25 cellular contexts compared by ENCODE assay signal in the genomic region with DNA sequence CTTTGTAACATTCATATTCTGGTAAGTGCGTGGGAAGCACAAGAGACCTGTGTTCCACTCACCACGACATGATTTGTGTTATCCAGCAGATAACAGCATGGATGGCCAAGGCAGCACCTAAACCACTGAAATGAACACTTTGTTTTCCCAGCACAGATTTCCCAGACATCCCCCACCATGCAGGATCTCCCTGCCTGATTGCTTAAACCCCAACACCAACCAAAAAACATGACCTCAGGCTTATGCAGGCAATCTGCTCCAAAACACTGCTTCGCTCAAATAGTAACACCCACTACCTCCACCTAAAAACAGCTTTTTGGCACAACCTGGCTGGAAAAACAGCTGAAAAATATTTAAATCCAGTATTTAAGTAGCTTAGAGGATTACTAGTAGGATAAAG.
"Had no signal": no experiment of that assay in that cellular context is flagged by ENCODE, and none has a peak within 500 bp of the region (broad histone marks: within the 10 kb centered on the region; RNA-seq: fewer than 3 reads in every experiment).

No MANE protein-coding gene starts in this region.

- H3K27ac ChIP-seq: body of pancreas, cardiac muscle cell, coronary artery, dorsolateral prefrontal cortex, ovary, psoas muscle, spleen, tibial nerve had no signal

- DNase-seq: activated CD4-positive, alpha-beta T cell treated with anti-CD3 and anti-CD28 coated beads for 36 hours; activated CD4-positive, alpha-beta T cell treated with anti-CD3 and anti-CD28 coated beads, Interleukin-2, amount 50 U/mL, for 4 hours; activated CD4-positive, CD25-positive, alpha-beta regulatory T cell; activated naive CD4-positive, alpha-beta T cell treated with Interleukin-2 at 50 U/mL for 16 hours; activated T-cell treated with anti-CD3 and anti-CD28 coated beads for 4 hours; activated T-cell treated with anti-CD3 and anti-CD28 coated beads, Interleukin-2, amount 50 U/mL, for 72 hours; aorta; body of pancreas; dorsolateral prefrontal cortex; effector memory CD4-positive, alpha-beta T cell; head of caudate nucleus; hypothalamus; mesendoderm; ovary; psoas muscle; spleen; stimulated activated CD4-positive, alpha-beta T cell treated with anti-CD3 and anti-CD28 coated beads, Interleukin-2, amount 100 ng/mL, for 48 hours; stimulated activated naive CD4-positive, alpha-beta T cell treated with Interleukin-2 at 50 U/mL for 16 hours; T-helper 1 cell had no signal

- H3K9me3 ChIP-seq: body of pancreas, ovary, psoas muscle, right atrium auricular region, spleen, tibial nerve had no signal

- H3K4me3 ChIP-seq: body of pancreas, cardiac muscle cell, coronary artery, dorsolateral prefrontal cortex, lung, ovary, psoas muscle, right atrium auricular region, spleen, tibial nerve had no signal

- H3K27me3 ChIP-seq: body of pancreas, cardiac muscle cell, ovary, right atrium auricular region, spleen, tibial nerve had no signal

- H3K4me1 ChIP-seq: body of pancreas, psoas muscle, right atrium auricular region, spleen, tibial nerve had no signal

- H3K36me3 ChIP-seq: cardiac muscle cell, ovary, right atrium auricular region, spleen, tibial nerve had no signal

- ATAC-seq: activated CD4-positive, alpha-beta T cell treated with anti-CD3 and anti-CD28 coated beads for 36 hours; activated T-cell treated with anti-CD3 and anti-CD28 coated beads, Interleukin-2, amount 50 U/mL, for 72 hours; body of pancreas; left lobe of liver; psoas muscle had no signal
